Comparison of ENCODE assay signal across 11 cellular contexts in genomic region chr5:55920784-55921183, GRCh38.
A peak's percentile ranks its signal among the peaks of the same experiment; 100 is the strongest.
DNase-seq lines count a peak whose midpoint lies in the region; ATAC-seq and TF ChIP-seq lines count a peak whose summit lies in the region.
"Had no signal": no experiment of that assay in that cellular context is flagged by ENCODE, and none has a peak within 500 bp of the region (broad histone marks: within the 10 kb centered on the region; RNA-seq: fewer than 3 reads in every experiment).

No MANE protein-coding gene starts in this region.

- H3K27ac ChIP-seq in ascending aorta = no peak overlapping the region
- H3K27ac ChIP-seq in upper lobe of left lung = no peak overlapping the region
- no peak overlapping the region for H3K27ac ChIP-seq in testis
- H3K27ac ChIP-seq: pancreas had no signal

- no peaks in the 10 kb centered on the region for H3K27me3 ChIP-seq in ascending aorta
- H3K27me3 ChIP-seq in upper lobe of left lung = no peaks in the 10 kb centered on the region
- no peaks in the 10 kb centered on the region for H3K27me3 ChIP-seq in testis
- H3K27me3 ChIP-seq: pancreas had no signal

- ATAC-seq in upper lobe of left lung (ENCODE audit: low FRiP score in 2 of 2) (no peak), HG02840 (IDR thresholded peaks at IDR 0.05; ENCODE audit: low FRiP score, unreplicated experiment) (no peak)
- ATAC-seq: activated T-cell treated with anti-CD3 and anti-CD28 coated beads, Interleukin-2, amount 50 U/mL, for 4 hours; pancreas had no signal

- TF ChIP-seq CTCF in GM12873 (IDR thresholded peaks at IDR 0.05; ENCODE audit: insufficient read depth, low read depth, low read length, missing control alignments) (peak; percentile 15), fibroblast of villous mesenchyme (IDR thresholded peaks at IDR 0.05; ENCODE audit: insufficient read depth, low read depth, low read length) (peak; percentile 39), ascending aorta (IDR thresholded peaks at IDR 0.05) (no peak), upper lobe of left lung (IDR thresholded peaks at IDR 0.05) (no peak), testis (IDR thresholded peaks at IDR 0.05) (no peak)

- WGBS in upper lobe of left lung, 2 donors = 77 to 81% methylated on average over 5 of the region's 5 CpGs
- 62 to 84% methylated on average over 5 of the region's 5 CpGs for WGBS in testis, 2 donors

- TF ChIP-seq EP300 in upper lobe of left lung (IDR thresholded peaks at IDR 0.05) = no peak

- peak; percentile 35 for DNase-seq in Ammon's horn (ENCODE audit: low spot score)
- DNase-seq in RKO (ENCODE audit: low spot score) = peak; percentile 38
- no peak for DNase-seq in fibroblast of villous mesenchyme (ENCODE audit: low read depth)
- DNase-seq in ascending aorta (ENCODE audit: low spot score in 2 of 2) = no peak
- DNase-seq in upper lobe of left lung = no peak
- DNase-seq in testis = no peak
- DNase-seq: activated T-cell treated with anti-CD3 and anti-CD28 coated beads, Interleukin-2, amount 50 U/mL, for 4 hours; NCI-H187 treated with DMSO at 0.1 percent for 48 hours; pancreas had no signal

- no peaks in the 10 kb centered on the region for H3K36me3 ChIP-seq in ascending aorta
- no peaks in the 10 kb centered on the region for H3K36me3 ChIP-seq in upper lobe of left lung
- no peaks in the 10 kb centered on the region for H3K36me3 ChIP-seq in testis (ENCODE audit: low read depth, missing control alignments)
- H3K36me3 ChIP-seq: pancreas had no signal

- no peaks in the 10 kb centered on the region for H3K9me3 ChIP-seq in ascending aorta
- no peaks in the 10 kb centered on the region for H3K9me3 ChIP-seq in upper lobe of left lung
- H3K9me3 ChIP-seq in testis = no peaks in the 10 kb centered on the region
- H3K9me3 ChIP-seq: pancreas had no signal

- H3K4me1 ChIP-seq in ascending aorta = no peaks in the 10 kb centered on the region
- H3K4me1 ChIP-seq in upper lobe of left lung = peaks cover 0 to 9% (median 0%) of the 10 kb centered on the region in 4 donors
- no peaks in the 10 kb centered on the region for H3K4me1 ChIP-seq in testis
- H3K4me1 ChIP-seq: pancreas had no signal

- TF ChIP-seq POLR2A in upper lobe of left lung (IDR thresholded peaks at IDR 0.05) (no peak), testis (IDR thresholded peaks at IDR 0.05) (no peak)

- no peak overlapping the region for H3K4me3 ChIP-seq in fibroblast of villous mesenchyme (ENCODE audit: low read depth, low read length)
- H3K4me3 ChIP-seq in ascending aorta = no peak overlapping the region
- no peak overlapping the region for H3K4me3 ChIP-seq in upper lobe of left lung
- no peak overlapping the region for H3K4me3 ChIP-seq in testis
- H3K4me3 ChIP-seq: pancreas had no signal

- intact Hi-C loops in ascending aorta (cut with DNase I) = no loop called here
- intact Hi-C loops in testis (cut with DNase I; ENCODE audit: low total_unique reads) = no loop called here

Comparison
In these comparisons a context has a peak if more than half of its experiments do, and no peak if none do; other contexts are left out.
1. DNase-seq: peak in Ammon's horn (single experiment) and RKO (single experiment); none in fibroblast of villous mesenchyme (single experiment), ascending aorta (0 of 2), upper lobe of left lung (0 of 2) and testis (single experiment).
2. CTCF ChIP-seq: peak in GM12873 (single experiment) and fibroblast of villous mesenchyme (single experiment); none in ascending aorta (0 of 3), upper lobe of left lung (0 of 6) and testis (0 of 3).